In genomic region chr19:12749938-12750521, GRCh38 we compare ENCODE assay signal across 14 cellular contexts. TPM values are rescaled to one million over a fixed set of nuclear protein-coding genes. Genes with fewer than 3 reads are reported as not detected.
DNase-seq lines count a peak whose midpoint lies in the region; ATAC-seq and TF ChIP-seq lines count a peak whose summit lies in the region.
"Had no signal": no experiment of that assay in that cellular context is flagged by ENCODE, and none has a peak within 500 bp of the region (broad histone marks: within the 10 kb centered on the region; RNA-seq: fewer than 3 reads in every experiment).

No MANE protein-coding gene starts in this region.

- 9 to 14% methylated on average over 9 to 14 of the region's 24 CpGs for WGBS in esophagus squamous epithelium, 2 donors

- no TSS peak for BruUV-seq in Panc1 (replicated peaks; lab: Mats Ljungman, UMichigan)
- BruUV-seq in Calu3 (replicated peaks; lab: Mats Ljungman, UMichigan) = no TSS peak

- H3K9me3 Mint-ChIP-seq in stimulated activated effector memory CD8-positive, alpha-beta T cell treated with anti-CD3 and anti-CD28 coated beads, Interleukin-12 subunit alpha, Interleukin-12 subunit beta, amount 100 ng/mL, for 72 hours = no peaks in the 10 kb centered on the region
- peaks cover 3% of the 10 kb centered on the region for H3K9me3 Mint-ChIP-seq in Calu3 (ENCODE audit: low read depth, unreplicated experiment)

- POLR2A ChIA-PET in Panc1 (lab: Charles Lee) = interaction anchor here (0.7 kb wide), 1 partner anchor 13 kb away, joined by 4 read pairs; the partner anchor contains the start of gene GET3

- H3K27ac Mint-ChIP-seq in stimulated activated effector memory CD8-positive, alpha-beta T cell treated with anti-CD3 and anti-CD28 coated beads, Interleukin-12 subunit alpha, Interleukin-12 subunit beta, amount 100 ng/mL, for 72 hours = no peak overlapping the region
- H3K27ac Mint-ChIP-seq in Calu3 (ENCODE audit: unreplicated experiment) = no peak overlapping the region

- no peak for TF ChIP-seq CTCF in Panc1 (IDR thresholded peaks at IDR 0.05)
- no peak for TF ChIP-seq CTCF in esophagus squamous epithelium (IDR thresholded peaks at IDR 0.05)
- no peak for TF ChIP-seq CTCF in left lung (IDR thresholded peaks at IDR 0.05)
- TF ChIP-seq CTCF in Calu3 (IDR thresholded peaks at IDR 0.05; ENCODE audit: unreplicated experiment) = no peak

- peaks cover 34% of the 10 kb centered on the region for H3K36me3 Mint-ChIP-seq in stimulated activated effector memory CD8-positive, alpha-beta T cell treated with anti-CD3 and anti-CD28 coated beads, Interleukin-12 subunit alpha, Interleukin-12 subunit beta, amount 100 ng/mL, for 72 hours
- H3K36me3 Mint-ChIP-seq in Calu3 (ENCODE audit: insufficient read depth, unreplicated experiment) = peaks cover 23% of the 10 kb centered on the region

- H3K27me3 ChIP-seq in Panc1 (ENCODE audit: control insufficient read depth, insufficient read depth, low read length) = no peaks in the 10 kb centered on the region
- peaks cover 0 to 41% (median 0%) of the 10 kb centered on the region in 4 donors for H3K27me3 ChIP-seq in esophagus squamous epithelium
- H3K27me3 ChIP-seq in left lung = peaks cover 0 to 54% of the 10 kb centered on the region in 2 donors
- H3K27me3 ChIP-seq: thyroid gland had no signal

- H3K4me3 Mint-ChIP-seq in stimulated activated effector memory CD8-positive, alpha-beta T cell treated with anti-CD3 and anti-CD28 coated beads, Interleukin-12 subunit alpha, Interleukin-12 subunit beta, amount 100 ng/mL, for 72 hours = peak overlapping the region; percentile 2
- H3K4me3 Mint-ChIP-seq in Calu3 (ENCODE audit: low read depth, unreplicated experiment) = no peak overlapping the region

- peak; percentile 42 for ATAC-seq in Panc1
- ATAC-seq in stimulated activated effector memory CD8-positive, alpha-beta T cell treated with anti-CD3 and anti-CD28 coated beads, Interleukin-12 subunit alpha, Interleukin-12 subunit beta, amount 100 ng/mL, for 72 hours = peak; percentile 9
- ATAC-seq in left lung = no peak

- H3K4me3 ChIP-seq in Panc1 (ENCODE audit: low read depth in 2 of 2, low read length in 2 of 2) (peak overlapping the region in 1 of 2 experiments; percentile 14; a peak in 1 of 4 replicates), esophagus squamous epithelium (peak overlapping the region in 3 of 4 donors; percentile 8 to 40 (median 18)), left lung (no peak overlapping the region)
- H3K4me3 ChIP-seq: thyroid gland had no signal

- H3K27me3 Mint-ChIP-seq in Calu3 (ENCODE audit: unreplicated experiment) = peaks cover 49% of the 10 kb centered on the region

- H3K9me3 ChIP-seq in Panc1 (ENCODE audit: control insufficient read depth, insufficient read depth, low read depth, low read length) (no peaks in the 10 kb centered on the region), esophagus squamous epithelium (peaks cover 0 to 9% (median 0%) of the 10 kb centered on the region in 3 donors), left lung (peaks cover 0 to 6% of the 10 kb centered on the region in 2 donors)
- H3K9me3 ChIP-seq: neutrophil, thyroid gland had no signal

- H3K4me1 ChIP-seq in Panc1 (ENCODE audit: control insufficient read depth, insufficient read depth, low read length) (peaks cover 4% of the 10 kb centered on the region), esophagus squamous epithelium (peaks cover 18 to 45% (median 20%) of the 10 kb centered on the region in 3 donors), left lung (peaks cover 0 to 8% of the 10 kb centered on the region in 2 donors)
- H3K4me1 ChIP-seq: thyroid gland had no signal

- CTCF ChIA-PET in Panc1 (lab: Charles Lee) = no interaction called here
- CTCF ChIA-PET in Calu3 (lab: Charles Lee) = interaction anchor here (1.0 kb wide), 1 partner anchor 10 kb away, joined by 5 read pairs; no protein-coding TSS in a partner anchor

- DNase-seq in NOMO-1 treated with DMSO at 0.1 percent for 48 hours (lab: John Stamatoyannopoulos, UW; ENCODE audit: unreplicated experiment) (peak; percentile 6), NOMO-1 treated with dmso at 0.1 percent for 144 hours (lab: John Stamatoyannopoulos, UW; ENCODE audit: unreplicated experiment) (no peak), Panc1 (ENCODE audit: low read depth, low spot score) (no peak), esophagus squamous epithelium (lab: John Stamatoyannopoulos, UW) (no peak), left lung (no peak), Calu3 (no peak)
- DNase-seq in stimulated activated effector memory CD8-positive, alpha-beta T cell treated with anti-CD3 and anti-CD28 coated beads, Interleukin-12 subunit alpha, Interleukin-12 subunit beta, amount 100 ng/mL, for 72 hours (ENCODE audit: low spot score in 2 of 2) = no peak
- DNase-seq in activated CD4-positive, alpha-beta T cell treated with anti-CD3 and anti-CD28 coated beads for 4 hours = no peak
- DNase-seq: NCI-H1436 treated with DMSO at 0.1 percent for 48 hours; stimulated activated CD4-positive, alpha-beta T cell treated with anti-CD3 and anti-CD28 coated beads, Interleukin-4, amount 100 ng/mL, for 1 hour; thyroid gland had no signal

- intact Hi-C loops in Panc1 (cut with micrococcal nuclease; ENCODE audit: unreplicated experiment) = no loop called here
- intact Hi-C loops in esophagus squamous epithelium (cut with DNase I) = no loop called here
- intact Hi-C loops in left lung (cut with DNase I) = no loop called here
- intact Hi-C loops in Calu3 (cut with micrococcal nuclease; ENCODE audit: unreplicated experiment) = no loop called here

- no peak overlapping the region for H3K27ac ChIP-seq in Panc1 (ENCODE audit: low read length)
- peak overlapping the region in 2 of 4 donors; percentile 54 to 69 for H3K27ac ChIP-seq in esophagus squamous epithelium
- no peak overlapping the region for H3K27ac ChIP-seq in left lung
- H3K27ac ChIP-seq: C4-2B, neutrophil, thyroid gland had no signal

- TF ChIP-seq POLR2A in esophagus squamous epithelium (IDR thresholded peaks at IDR 0.05) = no peak

- peaks cover 13% of the 10 kb centered on the region for H3K4me1 Mint-ChIP-seq in stimulated activated effector memory CD8-positive, alpha-beta T cell treated with anti-CD3 and anti-CD28 coated beads, Interleukin-12 subunit alpha, Interleukin-12 subunit beta, amount 100 ng/mL, for 72 hours
- H3K4me1 Mint-ChIP-seq in Calu3 (ENCODE audit: low read depth, unreplicated experiment) = peaks cover 16% of the 10 kb centered on the region

- H3K36me3 ChIP-seq in Panc1 (ENCODE audit: control insufficient read depth, insufficient read depth, low read length) = no peaks in the 10 kb centered on the region
- peaks cover 12 to 35% (median 26%) of the 10 kb centered on the region in 3 donors for H3K36me3 ChIP-seq in esophagus squamous epithelium
- peaks cover 0 to 32% of the 10 kb centered on the region in 2 donors for H3K36me3 ChIP-seq in left lung

- in situ Hi-C loops in Panc1 (cut with HindIII; ENCODE audit: low pct_unique_long_range_greater_than_20kb, low sequenced_read_pairs) = no loop called here

RNA-seq across cellular contexts. Expression of gene BEST2, which starts 1.6 kb away (rescaled TPM):
- total RNA-seq in Panc1 (2021; ENCODE audit: unreplicated experiment) = not detected
- 0.23 TPM for polyA plus RNA-seq in Panc1 (2012; ENCODE audit: insufficient read length)
- total RNA-seq in esophagus squamous epithelium = 1 to 10 TPM in 1 of 4 donors, under 1 TPM in 1, not detected in 2; 0.27 to 1.3 TPM
- not detected for total RNA-seq in left lung
- not detected in 2 replicates for total RNA-seq in Calu3 (2022)
- total RNA-seq: T-helper 2 cell treated with Interferon-gamma antibody and Interleukin-4, amounts not matched to agents 100 ng/mL and 5 ng/mL, for 36 hours; thyroid gland had no signal

RNA-seq across cellular contexts. Expression of gene GET3, which starts 12.7 kb away (rescaled TPM):
- total RNA-seq in Panc1 (2021; ENCODE audit: unreplicated experiment) = 69.9 TPM
- polyA plus RNA-seq in Panc1 (2012; ENCODE audit: insufficient read length) = 97.4 TPM
- total RNA-seq in esophagus squamous epithelium = 10 to 100 TPM; 36.8 to 69.9 (median 51.2) TPM
- 10 to 100 TPM; 70.4 to 71.2 TPM for total RNA-seq in left lung
- total RNA-seq in Calu3 (2022) = 52.2 and 53.8 TPM in 2 replicates

RNA-seq across cellular contexts. Expression of gene TRIR, which starts 15.5 kb away (rescaled TPM):
- 143 TPM for total RNA-seq in Panc1 (2021; ENCODE audit: unreplicated experiment)
- 154 TPM for polyA plus RNA-seq in Panc1 (2012; ENCODE audit: insufficient read length)
- total RNA-seq in esophagus squamous epithelium = 100 to 1,000 TPM; 258 to 302 (median 280) TPM
- 100 to 1,000 TPM; 115 to 128 TPM for total RNA-seq in left lung
- 124 and 128 TPM in 2 replicates for total RNA-seq in Calu3 (2022)

RNA-seq across cellular contexts. Expression of gene HOOK2, which starts 25.3 kb away (rescaled TPM):
- 14.3 TPM for total RNA-seq in Panc1 (2021; ENCODE audit: unreplicated experiment)
- polyA plus RNA-seq in Panc1 (2012; ENCODE audit: insufficient read length) = 27.7 TPM
- total RNA-seq in esophagus squamous epithelium = 10 to 100 TPM; 41.4 to 76.5 (median 61.6) TPM
- total RNA-seq in left lung = 10 to 100 TPM; 57.7 to 57.9 TPM
- 69.0 and 70.7 TPM in 2 replicates for total RNA-seq in Calu3 (2022)

RNA-seq across cellular contexts. Expression of gene TNPO2, which starts 26.3 kb away (rescaled TPM):
- total RNA-seq in Panc1 (2021; ENCODE audit: unreplicated experiment) (83.3 TPM), esophagus squamous epithelium (10 to 100 TPM; 25.5 to 57.8 (median 43.5) TPM), left lung (10 to 100 TPM; 54.8 to 64.3 TPM), Calu3 (2022) (67.0 and 87.6 TPM in 2 replicates)
- 96.0 TPM for polyA plus RNA-seq in Panc1 (2012; ENCODE audit: insufficient read length)

Comparison
In these comparisons a context has a peak if more than half of its experiments do, and no peak if none do; other contexts are left out.
1. H3K4me3 ChIP-seq: peak in esophagus squamous epithelium (3 of 4); none in left lung (0 of 2).